In the genomic region with DNA sequence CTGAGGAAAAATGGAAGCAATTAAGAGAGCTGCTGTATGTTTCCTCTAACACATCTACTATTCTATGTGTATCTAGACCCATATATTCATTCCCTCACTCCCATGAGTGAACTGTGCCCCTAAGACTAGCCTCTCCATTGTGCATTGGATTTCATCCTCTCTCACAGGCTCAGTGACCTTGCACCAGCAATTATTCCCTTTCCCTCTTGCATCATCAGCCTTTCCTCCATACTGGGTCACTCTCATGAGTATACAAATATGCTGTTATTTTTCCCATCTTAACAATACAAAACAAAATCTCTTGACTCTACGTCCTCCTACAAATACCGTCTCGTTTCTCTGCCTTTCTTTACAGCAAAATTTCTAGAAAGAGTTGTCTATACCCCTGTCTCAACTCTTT, we compare ENCODE assay signal across 16 cellular contexts. TPM values are rescaled to one million over a fixed set of nuclear protein-coding genes. Genes with fewer than 3 reads are reported as not detected.
A peak's percentile ranks its signal among the peaks of the same experiment; 100 is the strongest.
DNase-seq lines count a peak whose midpoint lies in the region; ATAC-seq and TF ChIP-seq lines count a peak whose summit lies in the region.
"Had no signal": no experiment of that assay in that cellular context is flagged by ENCODE, and none has a peak within 500 bp of the region (broad histone marks: within the 10 kb centered on the region; RNA-seq: fewer than 3 reads in every experiment).

No MANE protein-coding gene starts in this region.

- H3K36me3 Mint-ChIP-seq in activated T-cell treated with anti-CD3 and anti-CD28 coated beads, Interleukin-2, amount 50 U/mL, for 24 hours (ENCODE audit: low read depth) = peaks cover 62% of the 10 kb centered on the region
- peaks cover 41% of the 10 kb centered on the region for H3K36me3 Mint-ChIP-seq in WTC11

- H3K79me1 ChIP-seq in IMR-90 (ENCODE audit: low read depth in 1 of 2, low read length in 2 of 2) = no peaks in the 10 kb centered on the region

- no peak overlapping the region for H3K18ac ChIP-seq in IMR-90 (ENCODE audit: low read depth, low read length)

- no peaks in the 10 kb centered on the region for H4K20me1 ChIP-seq in IMR-90 (ENCODE audit: insufficient read depth, low read length)

- no peak for DNase-seq in activated T-cell treated with anti-CD3 and anti-CD28 coated beads, Interleukin-2, amount 50 U/mL, for 24 hours
- DNase-seq in activated T-cell treated with anti-CD3 and anti-CD28 coated beads, Interleukin-2, amount 50 U/mL, for 1 hour = no peak
- DNase-seq in IMR-90 (no peak), WTC11 (ENCODE audit: low spot score) (no peak), NCI-H82 treated with DMSO at 0.1 percent for 48 hours (lab: John Stamatoyannopoulos, UW; ENCODE audit: unreplicated experiment) (no peak), lower leg skin (ENCODE audit: low spot score in 2 of 2) (no peak)
- DNase-seq: ACHN; BE2C; Caco-2; CD4-positive, alpha-beta T cell; GM23248; HFFc6 had no signal

- no peak overlapping the region for H4K91ac ChIP-seq in IMR-90 (ENCODE audit: insufficient read depth, low read depth, low read length)

- H2AK9ac ChIP-seq in IMR-90 (replicated peaks; ENCODE audit: low read depth, low read length, poor library complexity) = no peak overlapping the region

- H3K9ac ChIP-seq in IMR-90 (ENCODE audit: low read depth, low read length) = no peak overlapping the region
- H3K9ac ChIP-seq: GM23248 had no signal

- H3K9me3 Mint-ChIP-seq in activated T-cell treated with anti-CD3 and anti-CD28 coated beads, Interleukin-2, amount 50 U/mL, for 24 hours = no peaks in the 10 kb centered on the region
- H3K9me3 Mint-ChIP-seq in WTC11 = no peaks in the 10 kb centered on the region
- H3K9me3 Mint-ChIP-seq: CD4-positive, alpha-beta T cell; HFFc6; IgD-negative memory B cell had no signal

- CTCF ChIA-PET in IMR-90 (lab: Yijun Ruan, JAX) (no interaction called here), WTC11 (lab: Charles Lee) (no interaction called here)

- H3K4ac ChIP-seq in IMR-90 (ENCODE audit: low read depth, low read length) = no peak overlapping the region

- no peak overlapping the region for H4K5ac ChIP-seq in IMR-90 (ENCODE audit: low read depth, low read length)

- intact Hi-C loops in IMR-90 (cut with micrococcal nuclease) (no loop called here), lower leg skin (cut with DNase I; ENCODE audit: low total_unique reads) (no loop called here)

- TF ChIP-seq RAD21 in IMR-90 (IDR thresholded peaks at IDR 0.05; ENCODE audit: low read length) = no peak

- no peak overlapping the region for H3K27ac ChIP-seq in IMR-90 (ENCODE audit: insufficient read depth, low read length)
- H3K27ac ChIP-seq: C4-2B, GM23248, HL-60 had no signal

- WGBS in IMR-90 (ENCODE audit: extremely low coverage in 2 of 2, insufficient read length in 1 of 2), 2 experiments = 100% methylated on average over 1 to 3 of the region's 3 CpGs
- WGBS in lower leg skin, 2 donors = 98% methylated on average over 3 of the region's 3 CpGs

- H3K4me3 ChIP-seq in IMR-90 (ENCODE audit: insufficient read depth, low read depth, low read length) (no peak overlapping the region), lower leg skin (ENCODE audit: low read depth, poor library complexity, severe bottlenecking) (no peak overlapping the region)
- H3K4me3 ChIP-seq: GM23248 had no signal

- no peaks in the 10 kb centered on the region for H3K4me1 ChIP-seq in IMR-90 (ENCODE audit: control insufficient read depth, insufficient read depth, low read length)
- H3K4me1 ChIP-seq: BE2C, Caco-2 had no signal

- peaks cover 4% of the 10 kb centered on the region for H3K36me3 ChIP-seq in IMR-90 (ENCODE audit: control insufficient read depth, insufficient read depth, low read length)

- H2BK15ac ChIP-seq in IMR-90 (ENCODE audit: low read depth, low read length) = no peak overlapping the region

- no peaks in the 10 kb centered on the region for H3K4me1 Mint-ChIP-seq in activated T-cell treated with anti-CD3 and anti-CD28 coated beads, Interleukin-2, amount 50 U/mL, for 24 hours (ENCODE audit: low read depth)
- H3K4me1 Mint-ChIP-seq in WTC11 = no peaks in the 10 kb centered on the region

- no peak overlapping the region for H2BK120ac ChIP-seq in IMR-90 (ENCODE audit: low read depth, low read length)

- H3K9me3 ChIP-seq in IMR-90 (ENCODE audit: control insufficient read depth, insufficient read depth, low read length) = no peaks in the 10 kb centered on the region
- H3K9me3 ChIP-seq: BE2C, Caco-2 had no signal

- H3K27ac Mint-ChIP-seq in activated T-cell treated with anti-CD3 and anti-CD28 coated beads, Interleukin-2, amount 50 U/mL, for 24 hours = peak overlapping the region; percentile 0
- 0 out of 2 replicates have a peak overlapping the region, but pooled peaks have one; percentile 6 for H3K27ac Mint-ChIP-seq in WTC11
- H3K27ac Mint-ChIP-seq: CD4-positive, alpha-beta T cell; HFFc6; IgD-negative memory B cell had no signal

- no peak overlapping the region for H2BK20ac ChIP-seq in IMR-90 (ENCODE audit: low read depth, low read length)

- TF ChIP-seq POLR2A in IMR-90 (IDR thresholded peaks at IDR 0.05; ENCODE audit: low read depth, low read length) (no peak), lower leg skin (IDR thresholded peaks at IDR 0.05) (no peak)

- no peak overlapping the region for H3K4me3 Mint-ChIP-seq in activated T-cell treated with anti-CD3 and anti-CD28 coated beads, Interleukin-2, amount 50 U/mL, for 24 hours
- no peak overlapping the region for H3K4me3 Mint-ChIP-seq in WTC11
- H3K4me3 Mint-ChIP-seq: CD4-positive, alpha-beta T cell; HFFc6; IgD-negative memory B cell had no signal

- no peak overlapping the region for H2AK5ac ChIP-seq in IMR-90 (ENCODE audit: low read depth, low read length)

- no peak overlapping the region for H4K8ac ChIP-seq in IMR-90 (ENCODE audit: low read depth in 2 of 2, low read length in 2 of 2)

- dilution Hi-C loops in IMR-90 (cut with HindIII; ENCODE audit: low sequenced_read_pairs, unreplicated experiment) = no loop called here

- no peaks in the 10 kb centered on the region for H3K27me3 ChIP-seq in IMR-90 (ENCODE audit: control insufficient read depth, insufficient read depth, low read length)
- H3K27me3 ChIP-seq: BE2C had no signal

- POLR2A ChIA-PET in IMR-90 (lab: Charles Lee; ENCODE audit: unreplicated experiment) = no interaction called here
- POLR2A ChIA-PET in WTC11 (lab: Charles Lee) = no interaction called here

- H3K9me1 ChIP-seq in IMR-90 (ENCODE audit: insufficient read depth, low read length) = no peaks in the 10 kb centered on the region

- TF ChIP-seq CTCF in IMR-90 (conservative IDR thresholded peaks at IDR 0.05; ENCODE audit: low read depth, low read length) (no peak), WTC11 (IDR thresholded peaks at IDR 0.05) (no peak), lower leg skin (IDR thresholded peaks at IDR 0.05) (no peak)

- no peak overlapping the region for H2BK5ac ChIP-seq in IMR-90 (ENCODE audit: low read depth, low read length, poor library complexity, severe bottlenecking)

- ATAC-seq in IMR-90 (ENCODE audit: low read depth) (no peak), WTC11 (no peak)
- ATAC-seq: HCT116 had no signal

- no TSS peak for BruUV-seq in IMR-90 (replicated peaks; lab: Mats Ljungman, UMichigan)

- no peak overlapping the region for H3K23ac ChIP-seq in IMR-90 (ENCODE audit: low read depth, low read length)

- H3K14ac ChIP-seq in IMR-90 (replicated peaks; ENCODE audit: low read depth, low read length) = no peak overlapping the region

- no peak overlapping the region for H3K56ac ChIP-seq in IMR-90 (ENCODE audit: extremely low read depth, insufficient read depth, low read length)

- H3K4me2 ChIP-seq in IMR-90 (ENCODE audit: low read depth, low read length) = no peak overlapping the region

- in situ Hi-C loops in IMR-90 (cut with MboI; ENCODE audit: low sequenced_read_pairs) = no loop called here

- H2AFZ ChIP-seq in IMR-90 (replicated peaks; ENCODE audit: low read length, poor library complexity) = no peak overlapping the region
- H2AFZ ChIP-seq: GM23248 had no signal

- no peaks in the 10 kb centered on the region for H3K27me3 Mint-ChIP-seq in activated T-cell treated with anti-CD3 and anti-CD28 coated beads, Interleukin-2, amount 50 U/mL, for 24 hours
- no peaks in the 10 kb centered on the region for H3K27me3 Mint-ChIP-seq in WTC11 (ENCODE audit: low read depth)
- H3K27me3 Mint-ChIP-seq: CD4-positive, alpha-beta T cell; IgD-negative memory B cell had no signal

TF ChIP-seq in IMR-90, 13 proteins besides CTCF, POLR2A, EP300 and RAD21:
- TF ChIP-seq RCOR1 (IDR thresholded peaks at IDR 0.05; ENCODE audit: insufficient replicate concordance, low read length) (no peak), BHLHE40 (IDR thresholded peaks at IDR 0.05; ENCODE audit: low read depth, low read length) (no peak), CEBPB (IDR thresholded peaks at IDR 0.05; ENCODE audit: low read depth, low read length) (0 out of 2 replicates have a peak, but pooled peaks have one; percentile 16)

TF ChIP-seq in WTC11, 78 proteins besides CTCF, POLR2A, EP300 and RAD21 (continues in another document):
- no peak for TF ChIP-seq SMAD3 (CRISPR knock-in tag; IDR thresholded peaks at IDR 0.05; ENCODE audit: borderline replicate concordance)
- TF ChIP-seq MYBL2 (CRISPR knock-in tag; IDR thresholded peaks at IDR 0.05) = no peak
- TF ChIP-seq ZNF138 (CRISPR knock-in tag; conservative IDR thresholded peaks at IDR 0.05) = no peak
- TF ChIP-seq NFYB (CRISPR knock-in tag; conservative IDR thresholded peaks at IDR 0.05; ENCODE audit: low read depth) = no peak
- no peak for TF ChIP-seq FOXK1 (CRISPR knock-in tag; IDR thresholded peaks at IDR 0.05)
- TF ChIP-seq, protein P1, sequence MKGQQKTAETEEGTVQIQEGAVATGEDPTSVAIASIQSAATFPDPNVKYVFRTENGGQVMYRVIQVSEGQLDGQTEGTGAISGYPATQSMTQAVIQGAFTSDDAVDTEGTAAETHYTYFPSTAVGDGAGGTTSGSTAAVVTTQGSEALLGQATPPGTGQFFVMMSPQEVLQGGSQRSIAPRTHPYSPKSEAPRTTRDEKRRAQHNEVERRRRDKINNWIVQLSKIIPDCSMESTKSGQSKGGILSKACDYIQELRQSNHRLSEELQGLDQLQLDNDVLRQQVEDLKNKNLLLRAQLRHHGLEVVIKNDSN (CRISPR knock-in tag; IDR thresholded peaks at IDR 0.05) = no peak
- no peak for TF ChIP-seq NR3C1 (CRISPR knock-in tag; conservative IDR thresholded peaks at IDR 0.05; ENCODE audit: low read depth)
- TF ChIP-seq ZNF317 (CRISPR knock-in tag; IDR thresholded peaks at IDR 0.05; ENCODE audit: borderline replicate concordance, low read depth) = no peak

RNA-seq across cellular contexts. Expression of a gene that starts 29.4 kb away (rescaled TPM):
- 3.4 and 7.2 TPM in 2 replicates for total RNA-seq in IMR-90 (2012; rRNA removed)
- 1.8 and 2.9 TPM in 2 replicates for polyA plus RNA-seq in IMR-90 (2012; rRNA removed)
- polyA plus RNA-seq in IMR-90 (2012; cell fraction: cytosol; rRNA removed) = 0.25 and 0.33 TPM in 2 replicates
- 0.09 and 0.52 TPM in 2 replicates for polyA plus RNA-seq in IMR-90 (2012; cell fraction: nucleus; rRNA removed; ENCODE audit: low replicate concordance)
- 6.9 to 10.1 TPM (median 7.7 TPM) in 3 replicates for total RNA-seq in WTC11 (2021)
- total RNA-seq in lower leg skin = 10 to 100 TPM in 1 of 4 donors, 1 to 10 TPM in 3; 2.8 to 10.1 (median 4.7) TPM
